In genomic region chr19:52237771-52238400, GRCh38 we compare ENCODE assay signal across 8 cellular contexts. TPM values are rescaled to one million over a fixed set of nuclear protein-coding genes. Genes with fewer than 3 reads are reported as not detected.
DNase-seq lines count a peak whose midpoint lies in the region; ATAC-seq and TF ChIP-seq lines count a peak whose summit lies in the region.

No MANE protein-coding gene starts in this region.

- H3K23ac ChIP-seq in H9 (ENCODE audit: insufficient read length, low read depth, low read length) = no peak overlapping the region

- no peak overlapping the region for H3T11ph ChIP-seq in H9 (ENCODE audit: low read length)

- H4K20me1 ChIP-seq in H9 (ENCODE audit: control insufficient read depth, insufficient read depth, insufficient read length) = no peaks in the 10 kb centered on the region
- H4K20me1 ChIP-seq in OCI-LY3 (ENCODE audit: insufficient read depth, low read length) = no peaks in the 10 kb centered on the region

- H3K79me1 ChIP-seq in H9 (ENCODE audit: insufficient read depth, low read depth, low read length, poor library complexity, severe bottlenecking) = no peaks in the 10 kb centered on the region

- H3K4me3 ChIP-seq in OCI-LY3 (ENCODE audit: low read length) (no peak overlapping the region), fibroblast of pulmonary artery (replicated peaks; ENCODE audit: low read depth, low read length) (no peak overlapping the region), tibial nerve (no peak overlapping the region)

- no peak overlapping the region for H3K56ac ChIP-seq in H9 (ENCODE audit: insufficient read length, low read depth, low read length)

- H3K4me1 ChIP-seq in H9 (ENCODE audit: insufficient read depth, low read length) = no peaks in the 10 kb centered on the region
- no peaks in the 10 kb centered on the region for H3K4me1 ChIP-seq in OCI-LY3 (ENCODE audit: low read length)
- peaks cover 0 to 4% (median 0%) of the 10 kb centered on the region in 4 donors for H3K4me1 ChIP-seq in tibial nerve

- H2BK12ac ChIP-seq in H9 (ENCODE audit: insufficient read length, low read depth, low read length) = no peak overlapping the region

- no peak for TF ChIP-seq EP300 in tibial nerve (IDR thresholded peaks at IDR 0.05)

- H2BK20ac ChIP-seq in H9 (ENCODE audit: low read depth, low read length, poor library complexity, severe bottlenecking) = no peak overlapping the region

- no peak overlapping the region for H3K4ac ChIP-seq in H9 (ENCODE audit: low read depth, low read length)

- H3K14ac ChIP-seq in H9 (ENCODE audit: insufficient read depth, low read length) = no peak overlapping the region

- H4K91ac ChIP-seq in H9 (ENCODE audit: insufficient read length, low read depth, low read length) = no peak overlapping the region

- no peak overlapping the region for H4K8ac ChIP-seq in H9 (replicated peaks; ENCODE audit: insufficient read length, low read depth, low read length)

- no peaks in the 10 kb centered on the region for H3K79me2 ChIP-seq in H9 (ENCODE audit: insufficient read depth, low read length)
- H3K79me2 ChIP-seq in OCI-LY3 (ENCODE audit: low read length) = no peaks in the 10 kb centered on the region

- peaks cover 0 to 3% of the 10 kb centered on the region in 2 experiments; a peak in 2 of 5 replicates for H3K9me3 Mint-ChIP-seq in H9

- H2BK5ac ChIP-seq in H9 (ENCODE audit: insufficient read length, low read length) = no peak overlapping the region

- no peaks in the 10 kb centered on the region for H3K36me3 ChIP-seq in OCI-LY3 (replicated peaks; ENCODE audit: low read depth, low read length)
- H3K36me3 ChIP-seq in tibial nerve = no peaks in the 10 kb centered on the region

- H2AFZ ChIP-seq in H9 (ENCODE audit: low read length) (no peak overlapping the region), OCI-LY3 (ENCODE audit: low read depth, low read length) (0 out of 2 replicates have a peak overlapping the region, but pooled peaks have one; percentile 5)

- ATAC-seq in omental fat pad (ENCODE audit: low FRiP score) (peak; percentile 80), HG03520 (IDR thresholded peaks at IDR 0.05; ENCODE audit: unreplicated experiment) (no peak)

- TF ChIP-seq POLR2A in tibial nerve (IDR thresholded peaks at IDR 0.05) = no peak

- no peaks in the 10 kb centered on the region for H3K23me2 ChIP-seq in H9 (ENCODE audit: insufficient read length, low read depth, low read length, poor library complexity, severe bottlenecking)

- H2BK120ac ChIP-seq in H9 (ENCODE audit: low read depth, low read length, poor library complexity, severe bottlenecking) = no peak overlapping the region

- no peak overlapping the region for H3K18ac ChIP-seq in H9 (ENCODE audit: insufficient read length, low read depth, low read length)

- H3K36me3 Mint-ChIP-seq in H9 (ENCODE audit: insufficient read depth in 1 of 3, low read depth in 3 of 3) = no peaks in the 10 kb centered on the region

- H3K4me1 Mint-ChIP-seq in H9 = no peaks in the 10 kb centered on the region

- H3K27ac ChIP-seq in H9 (ENCODE audit: insufficient read length, low read depth, low read length) (no peak overlapping the region), OCI-LY3 (ENCODE audit: low read length) (no peak overlapping the region), tibial nerve (no peak overlapping the region)

- TF ChIP-seq CTCF in H9 (conservative IDR thresholded peaks at IDR 0.05) (peak; percentile 89), OCI-LY3 (IDR thresholded peaks at IDR 0.05; ENCODE audit: low read depth, low read length) (peak; percentile 96), fibroblast of pulmonary artery (IDR thresholded peaks at IDR 0.05; ENCODE audit: low read length, missing control alignments) (peak; percentile 91), omental fat pad (IDR thresholded peaks at IDR 0.05) (peak in 1 of 3 donors; percentile 66), tibial nerve (IDR thresholded peaks at IDR 0.05) (peak; percentile 79 to 89 (median 83))

- peaks cover 5% of the 10 kb centered on the region; the same call in 1 of the 2 replicates for H3K27me3 Mint-ChIP-seq in H9 (ENCODE audit: low read depth)

- no CpG with 5 or more reads among the region's 8 CpGs for WGBS in H9 (ENCODE audit: extremely low coverage, insufficient read length, low lambda C conversion rate)
- 17 to 18% methylated on average over 8 of the region's 8 CpGs for WGBS in tibial nerve, 2 donors

- no peaks in the 10 kb centered on the region for H3K27me3 ChIP-seq in H9 (ENCODE audit: insufficient read depth, low read length)
- H3K27me3 ChIP-seq in OCI-LY3 (ENCODE audit: low read depth, low read length) = no peaks in the 10 kb centered on the region
- no peaks in the 10 kb centered on the region for H3K27me3 ChIP-seq in tibial nerve

- H3K4me3 Mint-ChIP-seq in H9 = no peak overlapping the region

- H3K9ac ChIP-seq in H9 (ENCODE audit: extremely low read depth, insufficient read length, low read length) (no peak overlapping the region), OCI-LY3 (ENCODE audit: low read length) (no peak overlapping the region)

- no peak overlapping the region for H3K4me2 ChIP-seq in H9 (ENCODE audit: insufficient read depth, insufficient read length, low read length)
- H3K4me2 ChIP-seq in OCI-LY3 (ENCODE audit: low read length) = no peak overlapping the region

- H2AK5ac ChIP-seq in H9 (ENCODE audit: insufficient read length, low read length) = no peak overlapping the region

- no peak overlapping the region for H4K5ac ChIP-seq in H9 (ENCODE audit: insufficient read length, low read depth, low read length)

- no peak overlapping the region for H2BK15ac ChIP-seq in H9 (ENCODE audit: low read depth, low read length)

- no peak overlapping the region; a peak in 1 of 7 replicates for H3K27ac Mint-ChIP-seq in H9

- DNase-seq in C1 segment of cervical spinal cord (lab: John Stamatoyannopoulos, UW) (peak in 11 of 14 donors; percentile 0 to 32 (median 9)), H9 (peak; percentile 55), fibroblast of pulmonary artery (ENCODE audit: low read depth) (peak; percentile 76), omental fat pad (ENCODE audit: low spot score) (no peak), tibial nerve (ENCODE audit: low spot score in 2 of 2) (peak; percentile 22 to 51)
- peak; percentile 70 for DNase-seq in activated T-cell treated with anti-CD3 and anti-CD28 coated beads, Interleukin-2, amount 50 U/mL, for 48 hours

- no peaks in the 10 kb centered on the region for H3K9me3 ChIP-seq in H9 (ENCODE audit: control insufficient read depth, low read depth, low read length)
- H3K9me3 ChIP-seq in OCI-LY3 (ENCODE audit: insufficient read depth, low read length) = no peaks in the 10 kb centered on the region
- H3K9me3 ChIP-seq in tibial nerve = no peaks in the 10 kb centered on the region

RNA-seq across cellular contexts. Expression of gene ZNF766, which starts 31.5 kb away (rescaled TPM):
- total RNA-seq in H9 (2021) (31.4 and 33.6 TPM in 2 replicates), omental fat pad (10 to 100 TPM in 1 of 4 donors, 1 to 10 TPM in 3; 5.7 to 21.8 (median 8.3) TPM), tibial nerve (10 to 100 TPM in 1 of 4 donors, 1 to 10 TPM in 3; 7.7 to 11.4 (median 9.0) TPM)

RNA-seq across cellular contexts. Expression of gene PPP2R1A, which starts 48.0 kb away (rescaled TPM):
- 423 and 432 TPM in 2 replicates for total RNA-seq in H9 (2021)
- 100 to 1,000 TPM; 141 to 162 (median 156) TPM for total RNA-seq in omental fat pad
- 100 to 1,000 TPM; 145 to 176 (median 166) TPM for total RNA-seq in tibial nerve

RNA-seq across cellular contexts. Expression of gene ZNF480, which starts 59.1 kb away (rescaled TPM):
- total RNA-seq in H9 (2021) = 39.2 and 42.5 TPM in 2 replicates
- 10 to 100 TPM in 1 of 4 donors, 1 to 10 TPM in 3; 4.9 to 12.9 (median 7.4) TPM for total RNA-seq in omental fat pad
- total RNA-seq in tibial nerve = 10 to 100 TPM in 1 of 4 donors, 1 to 10 TPM in 3; 3.3 to 11.8 (median 6.4) TPM
